In the genomic region with DNA sequence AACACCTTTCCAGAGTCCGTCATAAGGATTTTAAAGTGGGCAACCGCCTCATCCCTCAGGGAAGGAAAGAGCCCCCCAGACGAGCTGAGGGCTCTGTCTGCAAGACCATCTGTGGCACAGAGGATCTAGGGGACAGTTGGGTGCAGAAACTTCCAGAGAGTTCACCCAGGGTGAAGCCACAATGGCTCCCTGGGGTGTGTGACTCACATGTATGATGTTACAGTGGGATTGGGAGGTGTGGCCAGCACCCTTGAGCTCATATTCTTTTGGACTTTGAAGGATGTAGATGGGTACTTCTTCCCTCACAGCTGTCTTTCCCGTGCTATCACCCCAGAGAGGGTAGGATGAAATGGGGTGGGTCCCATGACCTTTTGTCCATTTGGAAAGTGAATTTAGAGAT, we compare ENCODE assay signal across 15 cellular contexts.
DNase-seq lines count a peak whose midpoint lies in the region; ATAC-seq, FAIRE-seq and TF ChIP-seq lines count a peak whose summit lies in the region.
"Had no signal": no experiment of that assay in that cellular context is flagged by ENCODE, and none has a peak within 500 bp of the region (broad histone marks: within the 10 kb centered on the region; RNA-seq: fewer than 3 reads in every experiment).

No MANE protein-coding gene starts in this region.

- dilution Hi-C loops in IMR-90 (cut with HindIII; ENCODE audit: low sequenced_read_pairs, unreplicated experiment) = no loop called here

- peaks cover 57% of the 10 kb centered on the region for H3K27me3 ChIP-seq in BLaER1
- H3K27me3 ChIP-seq in IMR-90 (ENCODE audit: control insufficient read depth, insufficient read depth, low read length) = peaks cover 41% of the 10 kb centered on the region
- H3K27me3 ChIP-seq in astrocyte (ENCODE audit: insufficient read depth, low read length) = peaks cover 16% of the 10 kb centered on the region
- H3K27me3 ChIP-seq in lower lobe of right lung (ENCODE audit: low read depth) = peaks cover 19% of the 10 kb centered on the region
- H3K27me3 ChIP-seq in MM.1S (replicated peaks; ENCODE audit: insufficient read depth, low read length) = peaks cover 57% of the 10 kb centered on the region

- intact Hi-C loops in IMR-90 (cut with micrococcal nuclease) = no loop called here
- intact Hi-C loops in lower lobe of right lung (cut with DNase I) = no loop called here

- H3K4me1 ChIP-seq in BLaER1 = peaks cover 34% of the 10 kb centered on the region
- H3K4me1 ChIP-seq in IMR-90 (ENCODE audit: control insufficient read depth, insufficient read depth, low read length) = peaks cover 5% of the 10 kb centered on the region
- peaks cover 30% of the 10 kb centered on the region for H3K4me1 ChIP-seq in astrocyte (ENCODE audit: insufficient read depth, low read length)
- H3K4me1 ChIP-seq in lower lobe of right lung = peaks cover 27% of the 10 kb centered on the region
- no peaks in the 10 kb centered on the region for H3K4me1 ChIP-seq in MM.1S (ENCODE audit: low read length)

- H2BK120ac ChIP-seq in IMR-90 (ENCODE audit: low read depth, low read length) = no peak overlapping the region

- peaks cover 1% of the 10 kb centered on the region for H3K36me3 Mint-ChIP-seq in astrocyte (ENCODE audit: low read depth, unreplicated experiment)

- DNase-seq in IMR-90 (peak; percentile 70), astrocyte (ENCODE audit: low read depth) (peak; percentile 67), lower lobe of right lung (peak; percentile 6), hippocampal formation (lab: John Stamatoyannopoulos, UW) (no peak), MM.1S (no peak)
- DNase-seq: activated T-cell treated with anti-CD3 and anti-CD28 coated beads for 4 hours; amygdala; CD4-positive, CD25-positive, alpha-beta regulatory T cell; left cardiac atrium; NCI-H187 treated with DMSO at 0.1 percent for 48 hours; stimulated activated naive CD4-positive, alpha-beta T cell had no signal

- no peak overlapping the region for H3K27ac ChIP-seq in BLaER1
- H3K27ac ChIP-seq in IMR-90 (ENCODE audit: insufficient read depth, low read length) = no peak overlapping the region
- H3K27ac ChIP-seq in astrocyte (ENCODE audit: low read depth, low read length) = no peak overlapping the region
- no peak overlapping the region for H3K27ac ChIP-seq in lower lobe of right lung
- no peak overlapping the region for H3K27ac ChIP-seq in MM.1S (ENCODE audit: low read length)

- no peak overlapping the region for H3K18ac ChIP-seq in IMR-90 (ENCODE audit: low read depth, low read length)

- in situ Hi-C loops in IMR-90 (cut with MboI; ENCODE audit: low sequenced_read_pairs) = no loop called here

- no peak overlapping the region for H2BK5ac ChIP-seq in IMR-90 (ENCODE audit: low read depth, low read length, poor library complexity, severe bottlenecking)

- no peak overlapping the region for H3K27ac Mint-ChIP-seq in astrocyte (ENCODE audit: unreplicated experiment)
- H3K27ac Mint-ChIP-seq: CD4-positive, CD25-positive, alpha-beta regulatory T cell had no signal

- no peak overlapping the region for H2BK15ac ChIP-seq in IMR-90 (ENCODE audit: low read depth, low read length)

- no peak overlapping the region for H3K23ac ChIP-seq in IMR-90 (ENCODE audit: low read depth, low read length)

- no peak overlapping the region for H2AK5ac ChIP-seq in IMR-90 (ENCODE audit: low read depth, low read length)

- BruUV-seq in IMR-90 (replicated peaks; lab: Mats Ljungman, UMichigan) = no TSS peak

- H3F3A ChIP-seq in MM.1S (ENCODE audit: insufficient read depth, low read length) = no peaks in the 10 kb centered on the region

- no peak for TF ChIP-seq RAD21 in IMR-90 (IDR thresholded peaks at IDR 0.05; ENCODE audit: low read length)

- no peak overlapping the region for H4K5ac ChIP-seq in IMR-90 (ENCODE audit: low read depth, low read length)

- WGBS in IMR-90 (ENCODE audit: extremely low coverage in 2 of 2, insufficient read length in 1 of 2), 2 experiments = 86% methylated on average over 2 of the region's 4 CpGs; no CpG with 5 or more reads in 1 of the 2 experiments

- no peaks in the 10 kb centered on the region for H3K36me3 ChIP-seq in BLaER1
- H3K36me3 ChIP-seq in IMR-90 (ENCODE audit: control insufficient read depth, insufficient read depth, low read length) = no peaks in the 10 kb centered on the region
- no peaks in the 10 kb centered on the region for H3K36me3 ChIP-seq in astrocyte (ENCODE audit: insufficient read depth, low read length)
- H3K36me3 ChIP-seq in lower lobe of right lung = no peaks in the 10 kb centered on the region
- no peaks in the 10 kb centered on the region for H3K36me3 ChIP-seq in MM.1S (replicated peaks; ENCODE audit: insufficient read depth, low read length)

- H2AFZ ChIP-seq in IMR-90 (replicated peaks; ENCODE audit: low read length, poor library complexity) (peak overlapping the region; percentile 28), astrocyte (ENCODE audit: low read depth, low read length) (no peak overlapping the region), MM.1S (ENCODE audit: low read length) (no peak overlapping the region)

- H3K9ac ChIP-seq in BLaER1 (no peak overlapping the region), IMR-90 (ENCODE audit: low read depth, low read length) (no peak overlapping the region), astrocyte (ENCODE audit: low read length) (no peak overlapping the region), MM.1S (ENCODE audit: low read length) (no peak overlapping the region)

- peaks cover 19% of the 10 kb centered on the region for H3K4me1 Mint-ChIP-seq in astrocyte (ENCODE audit: low read depth, unreplicated experiment)

- no peak for TF ChIP-seq POLR2A in IMR-90 (IDR thresholded peaks at IDR 0.05; ENCODE audit: low read depth, low read length)

- H3K4me3 ChIP-seq in BLaER1 = no peak overlapping the region
- H3K4me3 ChIP-seq in IMR-90 (ENCODE audit: insufficient read depth, low read depth, low read length) = no peak overlapping the region
- H3K4me3 ChIP-seq in astrocyte (ENCODE audit: insufficient read depth, low read depth, low read length) = no peak overlapping the region
- H3K4me3 ChIP-seq in lower lobe of right lung = no peak overlapping the region
- H3K4me3 ChIP-seq in MM.1S (ENCODE audit: low read length) = no peak overlapping the region

- no peaks in the 10 kb centered on the region for H3K9me3 Mint-ChIP-seq in astrocyte (ENCODE audit: unreplicated experiment)

- H3K27me3 Mint-ChIP-seq in astrocyte (ENCODE audit: low read depth, unreplicated experiment) = peaks cover 25% of the 10 kb centered on the region

- CTCF ChIA-PET in IMR-90 (lab: Yijun Ruan, JAX) = no interaction called here

- TF ChIP-seq CTCF in IMR-90 (conservative IDR thresholded peaks at IDR 0.05; ENCODE audit: low read depth, low read length) (no peak), astrocyte (IDR thresholded peaks at IDR 0.05; ENCODE audit: insufficient read depth, low read depth, low read length) (no peak), lower lobe of right lung (IDR thresholded peaks at IDR 0.05) (no peak), MM.1S (IDR thresholded peaks at IDR 0.05; ENCODE audit: low read length) (no peak)

- H4K20me1 ChIP-seq in BLaER1 (peaks cover 27% of the 10 kb centered on the region), IMR-90 (ENCODE audit: insufficient read depth, low read length) (no peaks in the 10 kb centered on the region), astrocyte (ENCODE audit: insufficient read depth, low read length) (no peaks in the 10 kb centered on the region), MM.1S (ENCODE audit: insufficient read depth, low read length) (no peaks in the 10 kb centered on the region)

- H3K79me1 ChIP-seq in IMR-90 (ENCODE audit: low read depth in 1 of 2, low read length in 2 of 2) = no peaks in the 10 kb centered on the region

- H3K4me2 ChIP-seq in BLaER1 (peak overlapping the region; percentile 40), IMR-90 (ENCODE audit: low read depth, low read length) (no peak overlapping the region), astrocyte (ENCODE audit: low read length) (peak overlapping the region; percentile 38), MM.1S (ENCODE audit: low read depth, low read length) (no peak overlapping the region)

- H3K9me3 ChIP-seq in BLaER1 (no peaks in the 10 kb centered on the region), IMR-90 (ENCODE audit: control insufficient read depth, insufficient read depth, low read length) (no peaks in the 10 kb centered on the region), astrocyte (ENCODE audit: insufficient read depth, low read depth, low read length) (no peaks in the 10 kb centered on the region), lower lobe of right lung (no peaks in the 10 kb centered on the region), MM.1S (replicated peaks; ENCODE audit: insufficient read depth, low read length) (no peaks in the 10 kb centered on the region)

- H3K79me2 ChIP-seq in astrocyte (ENCODE audit: insufficient read depth, low read length) (no peaks in the 10 kb centered on the region), MM.1S (ENCODE audit: low read length) (no peaks in the 10 kb centered on the region)

- peak; percentile 83 for FAIRE-seq in astrocyte (lab: Jason Lieb, UNC)
- FAIRE-seq: endothelial cell of umbilical vein had no signal

- no peak overlapping the region for H3K4me3 Mint-ChIP-seq in astrocyte (ENCODE audit: unreplicated experiment)
- H3K4me3 Mint-ChIP-seq: CD4-positive, CD25-positive, alpha-beta regulatory T cell had no signal

- H2BK20ac ChIP-seq in IMR-90 (ENCODE audit: low read depth, low read length) = no peak overlapping the region

- no peaks in the 10 kb centered on the region for H3K9me1 ChIP-seq in IMR-90 (ENCODE audit: insufficient read depth, low read length)

- no peaks in the 10 kb centered on the region for H3K9me2 ChIP-seq in MM.1S (replicated peaks; ENCODE audit: insufficient read depth, low read length)

- no peak overlapping the region for H2AK9ac ChIP-seq in IMR-90 (replicated peaks; ENCODE audit: low read depth, low read length, poor library complexity)

- H4K91ac ChIP-seq in IMR-90 (ENCODE audit: insufficient read depth, low read depth, low read length) = no peak overlapping the region

- no peak overlapping the region for H3K14ac ChIP-seq in IMR-90 (replicated peaks; ENCODE audit: low read depth, low read length)

- no peak overlapping the region for H4K8ac ChIP-seq in IMR-90 (ENCODE audit: low read depth in 2 of 2, low read length in 2 of 2)

- peak; percentile 63 for ATAC-seq in IMR-90 (ENCODE audit: low read depth)
- ATAC-seq in lower lobe of right lung = no peak
- ATAC-seq in HG03442 (IDR thresholded peaks at IDR 0.05; ENCODE audit: unreplicated experiment) = no peak
- no peak for ATAC-seq in HG02678 (IDR thresholded peaks at IDR 0.05; ENCODE audit: unreplicated experiment)
- ATAC-seq: left cardiac atrium had no signal

- no peak overlapping the region for H3K4ac ChIP-seq in IMR-90 (ENCODE audit: low read depth, low read length)

- H3K56ac ChIP-seq in IMR-90 (ENCODE audit: extremely low read depth, insufficient read depth, low read length) = no peak overlapping the region

- POLR2A ChIA-PET in IMR-90 (lab: Charles Lee; ENCODE audit: unreplicated experiment) = no interaction called here

TF ChIP-seq in IMR-90, 13 proteins besides CTCF, POLR2A, EP300 and RAD21:
- no peak for TF ChIP-seq SMC3 (IDR thresholded peaks at IDR 0.05; ENCODE audit: low read depth, low read length)
- TF ChIP-seq FOS (IDR thresholded peaks at IDR 0.05; ENCODE audit: low read depth, low read length) = peak; percentile 51; the same call in 1 of the 2 replicates

Comparison
In these comparisons a context has a peak if more than half of its experiments do, and no peak if none do; other contexts are left out.
1. H3K4me2 ChIP-seq: peak in BLaER1 (single experiment) and astrocyte (single experiment); none in IMR-90 (single experiment) and MM.1S (single experiment).
2. DNase-seq: peak in IMR-90 (single experiment), astrocyte (single experiment) and lower lobe of right lung (single experiment); none in hippocampal formation (0 of 2) and MM.1S (single experiment).